ENCODE assay signal across 8 cellular contexts in genomic region chr19:16076958-16077611, GRCh38. TPM values are rescaled to one million over a fixed set of nuclear protein-coding genes. Genes with fewer than 3 reads are reported as not detected.
DNase-seq lines count a peak whose midpoint lies in the region; ATAC-seq, FAIRE-seq and TF ChIP-seq lines count a peak whose summit lies in the region.

No MANE protein-coding gene starts in this region.

- peak overlapping the region; percentile 82 for H3K4me3 Mint-ChIP-seq in dendritic cell treated with granulocyte-macrophage colony-stimulating factor and Interleukin-4, amounts not matched to agents 40 ng/mL and 50 ng/mL, for 4 days
- H3K4me3 Mint-ChIP-seq in memory B cell = peak overlapping the region; percentile 88

- ATAC-seq in A549 (no peak; a peak in 2 of 6 replicates), GM18505 (IDR thresholded peaks at IDR 0.05; ENCODE audit: unreplicated experiment) (no peak), memory B cell (ENCODE audit: low read depth) (no peak), HG03442 (IDR thresholded peaks at IDR 0.05; ENCODE audit: unreplicated experiment) (no peak)

- peak overlapping the region; percentile 99 for H3K4me2 ChIP-seq in A549
- peak overlapping the region; percentile 94 for H3K4me2 ChIP-seq in SU-DHL-6 (ENCODE audit: low read depth, low read length, poor library complexity, severe bottlenecking)

- DNase-seq in A549 (ENCODE audit: low read depth in 1 of 2, low spot score in 1 of 2) (no peak), memory B cell (ENCODE audit: low spot score in 2 of 2) (no peak), LoVo (ENCODE audit: low spot score) (no peak)

- H3K36me3 Mint-ChIP-seq in dendritic cell treated with granulocyte-macrophage colony-stimulating factor and Interleukin-4, amounts not matched to agents 40 ng/mL and 50 ng/mL, for 4 days (ENCODE audit: low read depth) = peaks cover 64% of the 10 kb centered on the region
- H3K36me3 Mint-ChIP-seq in memory B cell = peaks cover 3% of the 10 kb centered on the region

- H2AFZ ChIP-seq in SU-DHL-6 (ENCODE audit: low read depth, low read length, severe bottlenecking) = peak overlapping the region; percentile 35

- POLR2A ChIA-PET in A549 (lab: Yijun Ruan, JAX) = interaction anchor here (0.7 to 1.3 kb wide), 3 partner anchors 16 to 108 kb away, joined by 3 read pairs; partner anchors contain the start of gene FAM32A

- TF ChIP-seq CTCF in A549 (IDR thresholded peaks at IDR 0.05) (no peak), SU-DHL-6 (IDR thresholded peaks at IDR 0.05; ENCODE audit: insufficient read depth, low read length, poor library complexity, severe bottlenecking) (no peak)

- peak overlapping the region; percentile 100 for H3K27ac ChIP-seq in A549
- peak overlapping the region; percentile 96 for H3K27ac ChIP-seq in SU-DHL-6 (ENCODE audit: low read depth, low read length)
- H3K27ac ChIP-seq in thymus (ENCODE audit: low read depth) = peak overlapping the region; percentile 88

- peaks cover 41% of the 10 kb centered on the region for H3F3A ChIP-seq in SU-DHL-6 (ENCODE audit: insufficient read depth)

- H4K20me1 ChIP-seq in SU-DHL-6 (ENCODE audit: low read depth, low read length) = no peaks in the 10 kb centered on the region

- H3K36me3 ChIP-seq in SU-DHL-6 (ENCODE audit: low read length) = no peaks in the 10 kb centered on the region
- H3K36me3 ChIP-seq in thymus (ENCODE audit: control insufficient read depth, insufficient read depth) = peaks cover 12% of the 10 kb centered on the region

- TF ChIP-seq RAD21 in A549 (conservative IDR thresholded peaks at IDR 0.05 in 1 of 2, IDR thresholded peaks at IDR 0.05 in 1 of 2) = no peak

- CTCF ChIA-PET in A549 (lab: Yijun Ruan, JAX) = interaction anchor here (1.2 to 1.8 kb wide), 4 partner anchors 11 to 108 kb away, joined by 3 to 8 read pairs (median 4); partner anchors contain the start of genes FAM32A and RAB8A

- H3K9me3 ChIP-seq in A549 (no peaks in the 10 kb centered on the region), SU-DHL-6 (ENCODE audit: insufficient read depth, low read length) (no peaks in the 10 kb centered on the region), thymus (ENCODE audit: control insufficient read depth) (no peaks in the 10 kb centered on the region)

- H3K9me2 ChIP-seq in SU-DHL-6 (replicated peaks; ENCODE audit: insufficient read depth, low read length) = no peaks in the 10 kb centered on the region

- TF ChIP-seq POLR2A in A549 (IDR thresholded peaks at IDR 0.05; ENCODE audit: low read length) = no peak
- TF ChIP-seq POLR2A in GM18505 (IDR thresholded peaks at IDR 0.05; ENCODE audit: borderline replicate concordance, extremely low read depth, insufficient read depth, insufficient read length) = peak; percentile 16

- no peaks in the 10 kb centered on the region for H3K9me3 Mint-ChIP-seq in dendritic cell treated with granulocyte-macrophage colony-stimulating factor and Interleukin-4, amounts not matched to agents 40 ng/mL and 50 ng/mL, for 4 days
- H3K9me3 Mint-ChIP-seq in memory B cell = no peaks in the 10 kb centered on the region

- H3K27me3 ChIP-seq in SU-DHL-6 (ENCODE audit: low read length) = no peaks in the 10 kb centered on the region
- H3K27me3 ChIP-seq in thymus (ENCODE audit: control insufficient read depth, insufficient read depth) = no peaks in the 10 kb centered on the region

- WGBS in A549 (ENCODE audit: missing lambda C conversion rate) = 2% methylated on average over 9 of the region's 56 CpGs
- under 1% methylated on average over 56 of the region's 56 CpGs for WGBS in thymus

- no peak for TF ChIP-seq EP300 in A549 (IDR thresholded peaks at IDR 0.05)

- H3K4me3 ChIP-seq in A549 = peak overlapping the region; percentile 99
- H3K4me3 ChIP-seq in SU-DHL-6 (ENCODE audit: insufficient read depth, low read length, poor library complexity, severe bottlenecking) = peak overlapping the region; percentile 89
- H3K4me3 ChIP-seq in thymus (ENCODE audit: low read length) = peak overlapping the region; percentile 94

- intact Hi-C loops in dendritic cell treated with granulocyte-macrophage colony-stimulating factor and Interleukin-4, amounts not matched to agents 40 ng/mL and 50 ng/mL, for 4 days (cut with micrococcal nuclease) = loop anchor here (1.0 kb wide), 1 partner anchor 34 kb away; the partner anchor contains the start of gene RAB8A

- no peaks in the 10 kb centered on the region for H3K27me3 Mint-ChIP-seq in dendritic cell treated with granulocyte-macrophage colony-stimulating factor and Interleukin-4, amounts not matched to agents 40 ng/mL and 50 ng/mL, for 4 days
- H3K27me3 Mint-ChIP-seq in memory B cell = no peaks in the 10 kb centered on the region

- H3K79me2 ChIP-seq in SU-DHL-6 (ENCODE audit: insufficient read depth, low read length) = peaks cover 40% of the 10 kb centered on the region

- H3K9ac ChIP-seq in SU-DHL-6 (ENCODE audit: low read length) = peak overlapping the region; percentile 92

- no peak for FAIRE-seq in A549 (lab: Jason Lieb, UNC)

- peak overlapping the region; percentile 98 for H3K27ac Mint-ChIP-seq in dendritic cell treated with granulocyte-macrophage colony-stimulating factor and Interleukin-4, amounts not matched to agents 40 ng/mL and 50 ng/mL, for 4 days
- peak overlapping the region; percentile 94 for H3K27ac Mint-ChIP-seq in memory B cell

- peaks cover 69% of the 10 kb centered on the region for H3K4me1 Mint-ChIP-seq in dendritic cell treated with granulocyte-macrophage colony-stimulating factor and Interleukin-4, amounts not matched to agents 40 ng/mL and 50 ng/mL, for 4 days (ENCODE audit: low read depth)
- H3K4me1 Mint-ChIP-seq in memory B cell = peaks cover 40% of the 10 kb centered on the region

- peaks cover 51% of the 10 kb centered on the region for H3K4me1 ChIP-seq in A549
- peaks cover 34% of the 10 kb centered on the region for H3K4me1 ChIP-seq in thymus (ENCODE audit: control insufficient read depth, insufficient read depth, low read length)

TF ChIP-seq in A549, 52 proteins besides CTCF, POLR2A, EP300 and RAD21:
- TF ChIP-seq, protein P1, sequence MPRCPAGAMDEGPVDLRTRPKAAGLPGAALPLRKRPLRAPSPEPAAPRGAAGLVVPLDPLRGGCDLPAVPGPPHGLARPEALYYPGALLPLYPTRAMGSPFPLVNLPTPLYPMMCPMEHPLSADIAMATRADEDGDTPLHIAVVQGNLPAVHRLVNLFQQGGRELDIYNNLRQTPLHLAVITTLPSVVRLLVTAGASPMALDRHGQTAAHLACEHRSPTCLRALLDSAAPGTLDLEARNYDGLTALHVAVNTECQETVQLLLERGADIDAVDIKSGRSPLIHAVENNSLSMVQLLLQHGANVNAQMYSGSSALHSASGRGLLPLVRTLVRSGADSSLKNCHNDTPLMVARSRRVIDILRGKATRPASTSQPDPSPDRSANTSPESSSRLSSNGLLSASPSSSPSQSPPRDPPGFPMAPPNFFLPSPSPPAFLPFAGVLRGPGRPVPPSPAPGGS (IDR thresholded peaks at IDR 0.05) = no peak
- TF ChIP-seq, protein P2, sequence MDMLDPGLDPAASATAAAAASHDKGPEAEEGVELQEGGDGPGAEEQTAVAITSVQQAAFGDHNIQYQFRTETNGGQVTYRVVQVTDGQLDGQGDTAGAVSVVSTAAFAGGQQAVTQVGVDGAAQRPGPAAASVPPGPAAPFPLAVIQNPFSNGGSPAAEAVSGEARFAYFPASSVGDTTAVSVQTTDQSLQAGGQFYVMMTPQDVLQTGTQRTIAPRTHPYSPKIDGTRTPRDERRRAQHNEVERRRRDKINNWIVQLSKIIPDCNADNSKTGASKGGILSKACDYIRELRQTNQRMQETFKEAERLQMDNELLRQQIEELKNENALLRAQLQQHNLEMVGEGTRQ (IDR thresholded peaks at IDR 0.05) = no peak
- TF ChIP-seq ATOH8 (CRISPR knock-in tag; IDR thresholded peaks at IDR 0.05; ENCODE audit: low read depth) (no peak), E2F6 (IDR thresholded peaks at IDR 0.05; ENCODE audit: borderline replicate concordance, low read depth) (0 out of 2 replicates have a peak, but pooled peaks have one; percentile 28), ZSCAN20 (CRISPR knock-in tag; IDR thresholded peaks at IDR 0.05) (no peak)

RNA-seq across cellular contexts. Expression of gene TPM4, which starts 0.8 kb away (rescaled TPM):
- polyA plus RNA-seq in A549 (2011; rRNA removed) = 474 and 777 TPM in 2 replicates
- 359 and 388 TPM in 2 replicates for polyA plus RNA-seq in A549 (2012; cell fraction: cytosol; rRNA removed)
- polyA plus RNA-seq in A549 (2012; cell fraction: nucleus; rRNA removed) = 163 and 197 TPM in 2 replicates
- 610 to 921 TPM (median 860 TPM) in 3 replicates for polyA plus RNA-seq in A549 (2017; fragmentation: RNase III; extraction: RNeasy Plus Mini Kit Qiagen cat#74134 plus additional on column Dnase treatment)
- 186 and 201 TPM in 2 replicates for polyA minus RNA-seq in A549 (2011; rRNA and poly(A)+ RNA removed)
- 253 TPM for polyA plus RNA-seq in thymus

RNA-seq across cellular contexts. Expression of gene RAB8A, which starts 34.6 kb away (rescaled TPM):
- polyA plus RNA-seq in A549 (2011; rRNA removed) = 69.4 and 91.4 TPM in 2 replicates
- polyA plus RNA-seq in A549 (2012; cell fraction: cytosol; rRNA removed) = 55.9 and 57.1 TPM in 2 replicates
- polyA plus RNA-seq in A549 (2012; cell fraction: nucleus; rRNA removed) = 32.6 and 35.2 TPM in 2 replicates
- polyA plus RNA-seq in A549 (2017; fragmentation: RNase III; extraction: RNeasy Plus Mini Kit Qiagen cat#74134 plus additional on column Dnase treatment) = 89.2 to 101 TPM (median 90.1 TPM) in 3 replicates
- 99.1 and 130 TPM in 2 replicates for polyA minus RNA-seq in A549 (2011; rRNA and poly(A)+ RNA removed)
- polyA plus RNA-seq in thymus = 32.8 TPM
